In the genomic region with DNA sequence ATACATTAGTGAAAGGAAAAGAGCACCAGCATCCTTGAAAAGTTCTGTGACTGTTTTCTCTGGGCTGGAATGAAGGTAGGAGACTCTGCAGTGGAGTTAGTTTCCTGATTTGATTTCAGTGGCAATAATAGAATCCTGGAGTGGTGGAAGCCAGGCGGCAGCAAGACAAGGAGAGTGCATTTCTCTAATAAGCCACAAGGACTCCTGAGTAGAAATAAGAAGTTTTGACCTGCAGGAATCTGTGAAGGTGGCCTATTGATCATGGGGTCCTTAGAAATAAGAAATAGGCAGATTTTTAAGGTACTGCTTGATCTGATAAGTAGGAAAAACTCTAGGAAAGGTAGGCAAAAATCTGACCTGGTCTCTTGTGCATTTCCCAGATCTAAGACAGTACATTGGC, we compare ENCODE assay signal across 21 cellular contexts.
"Had no signal": no experiment of that assay in that cellular context is flagged by ENCODE, and none has a peak within 500 bp of the region (broad histone marks: within the 10 kb centered on the region; RNA-seq: fewer than 3 reads in every experiment).

No MANE protein-coding gene starts in this region.

- H3K9me3 Mint-ChIP-seq: activated naive CD8-positive, alpha-beta T cell treated with anti-CD3 and anti-CD28 coated beads for 36 hours; effector memory CD8-positive, alpha-beta T cell; naive thymus-derived CD4-positive, alpha-beta T cell; stimulated activated naive B cell treated with anti-CD40 and anti-IgM and Interleukin-4, amounts not matched to agents 10 μg/mL and 1 μg/mL and 100 μg/mL, for 72 hours; T-helper 2 cell treated with Interferon-gamma antibody and Interleukin-4, amounts not matched to agents 5 μg/mL and 100 μg/mL, for 36 hours had no signal

- DNase-seq: activated CD4-positive, alpha-beta T cell treated with anti-CD3 and anti-CD28 coated beads, Interleukin-2, amount 50 U/mL, for 1 hour; activated CD8-positive, alpha-beta memory T cell treated with anti-CD3 and anti-CD28 coated beads for 24 hours; activated gamma-delta T cell treated with Interleukin-2 at 50 U/mL for 16 hours; activated naive CD8-positive, alpha-beta T cell treated with anti-CD3 and anti-CD28 coated beads for 36 hours; amygdala; cerebellar nuclear complex; dermis blood vessel endothelial cell; effector memory CD8-positive, alpha-beta T cell; hippocampal formation; left lung; mucosa of descending colon; naive thymus-derived CD4-positive, alpha-beta T cell; retina; stimulated activated CD4-positive, alpha-beta T cell treated with anti-CD3 and anti-CD28 coated beads, Interleukin-15, amount 100 ng/mL, for 24 hours; stimulated activated CD4-positive, alpha-beta T cell treated with anti-CD3 and anti-CD28 coated beads, Interleukin-4, amount 100 ng/mL, for 1 hour; stimulated activated naive B cell treated with anti-CD40 and anti-IgM and Interleukin-4, amounts not matched to agents 10 μg/mL and 1 μg/mL and 100 μg/mL, for 72 hours; substantia nigra had no signal

- H3K4me3 ChIP-seq: left lung, mucosa of descending colon, skin epidermis, tibial nerve had no signal

- H3K27me3 Mint-ChIP-seq: activated naive CD8-positive, alpha-beta T cell treated with anti-CD3 and anti-CD28 coated beads for 36 hours; effector memory CD8-positive, alpha-beta T cell; stimulated activated naive B cell treated with anti-CD40 and anti-IgM and Interleukin-4, amounts not matched to agents 10 μg/mL and 1 μg/mL and 100 μg/mL, for 72 hours had no signal

- H3K9me3 ChIP-seq: left lung, mucosa of descending colon, neutrophil, tibial nerve had no signal

- H3K4me1 ChIP-seq: left lung, tibial nerve had no signal

- H3K4me3 Mint-ChIP-seq: activated naive CD8-positive, alpha-beta T cell treated with anti-CD3 and anti-CD28 coated beads for 36 hours; effector memory CD8-positive, alpha-beta T cell; naive thymus-derived CD4-positive, alpha-beta T cell; stimulated activated naive B cell treated with anti-CD40 and anti-IgM and Interleukin-4, amounts not matched to agents 10 μg/mL and 1 μg/mL and 100 μg/mL, for 72 hours; T-helper 2 cell treated with Interferon-gamma antibody and Interleukin-4, amounts not matched to agents 5 μg/mL and 100 μg/mL, for 36 hours had no signal

- H3K36me3 ChIP-seq: left lung, neutrophil, tibial nerve had no signal

- H3K36me3 Mint-ChIP-seq: activated naive CD8-positive, alpha-beta T cell treated with anti-CD3 and anti-CD28 coated beads for 36 hours; naive thymus-derived CD4-positive, alpha-beta T cell; stimulated activated naive B cell treated with anti-CD40 and anti-IgM and Interleukin-4, amounts not matched to agents 10 μg/mL and 1 μg/mL and 100 μg/mL, for 72 hours had no signal

- H3K27ac Mint-ChIP-seq: activated naive CD8-positive, alpha-beta T cell treated with anti-CD3 and anti-CD28 coated beads for 36 hours; effector memory CD8-positive, alpha-beta T cell; naive thymus-derived CD4-positive, alpha-beta T cell; stimulated activated naive B cell treated with anti-CD40 and anti-IgM and Interleukin-4, amounts not matched to agents 10 μg/mL and 1 μg/mL and 100 μg/mL, for 72 hours; T-helper 2 cell treated with Interferon-gamma antibody and Interleukin-4, amounts not matched to agents 5 μg/mL and 100 μg/mL, for 36 hours had no signal

- H3K27ac ChIP-seq: left lung, neutrophil, skin epidermis, tibial nerve had no signal

- H3K4me1 Mint-ChIP-seq: activated naive CD8-positive, alpha-beta T cell treated with anti-CD3 and anti-CD28 coated beads for 36 hours; naive thymus-derived CD4-positive, alpha-beta T cell; stimulated activated naive B cell treated with anti-CD40 and anti-IgM and Interleukin-4, amounts not matched to agents 10 μg/mL and 1 μg/mL and 100 μg/mL, for 72 hours had no signal

- H3K27me3 ChIP-seq: left lung, neutrophil, tibial nerve had no signal
